1 cellular context compared by ENCODE assay signal in the genomic region with DNA sequence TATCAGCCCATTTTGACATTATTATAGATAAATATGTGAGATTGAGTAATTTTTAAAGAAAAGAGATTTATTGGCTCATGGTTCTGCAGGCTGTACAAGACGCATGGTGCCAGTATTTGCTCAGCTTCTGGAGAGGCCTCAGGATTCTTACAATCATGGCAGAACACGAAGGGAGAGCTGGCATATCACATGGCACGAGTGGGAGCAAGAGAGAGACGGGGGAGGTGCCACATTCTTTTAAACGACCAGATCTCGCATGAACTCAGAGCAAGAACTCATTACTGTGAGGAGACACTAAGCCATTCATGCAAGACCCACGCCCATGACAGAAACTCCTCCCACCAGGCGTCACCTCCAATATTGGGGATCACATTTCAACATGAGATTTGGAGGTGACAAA.
TF ChIP-seq lines count a peak whose summit lies in the region.

No MANE protein-coding gene starts in this region.

TF ChIP-seq in IMR-90, 13 proteins besides CTCF, POLR2A, EP300 and RAD21:
- no peak for TF ChIP-seq MXI1 (IDR thresholded peaks at IDR 0.05; ENCODE audit: borderline replicate concordance, low read depth, low read length)
- no peak for TF ChIP-seq CHD1 (IDR thresholded peaks at IDR 0.05; ENCODE audit: low read depth, low read length)
- TF ChIP-seq FOS (IDR thresholded peaks at IDR 0.05; ENCODE audit: low read depth, low read length): no peak
- no peak for TF ChIP-seq MAFK (IDR thresholded peaks at IDR 0.05; ENCODE audit: low read depth, low read length)
- TF ChIP-seq MAZ (IDR thresholded peaks at IDR 0.05; ENCODE audit: borderline replicate concordance, low read depth, low read length): no peak
- TF ChIP-seq, protein P1, sequence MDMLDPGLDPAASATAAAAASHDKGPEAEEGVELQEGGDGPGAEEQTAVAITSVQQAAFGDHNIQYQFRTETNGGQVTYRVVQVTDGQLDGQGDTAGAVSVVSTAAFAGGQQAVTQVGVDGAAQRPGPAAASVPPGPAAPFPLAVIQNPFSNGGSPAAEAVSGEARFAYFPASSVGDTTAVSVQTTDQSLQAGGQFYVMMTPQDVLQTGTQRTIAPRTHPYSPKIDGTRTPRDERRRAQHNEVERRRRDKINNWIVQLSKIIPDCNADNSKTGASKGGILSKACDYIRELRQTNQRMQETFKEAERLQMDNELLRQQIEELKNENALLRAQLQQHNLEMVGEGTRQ (IDR thresholded peaks at IDR 0.05; ENCODE audit: low read depth, low read length): no peak
- TF ChIP-seq RFX5 (IDR thresholded peaks at IDR 0.05; ENCODE audit: low read depth, low read length): no peak
- TF ChIP-seq RCOR1 (IDR thresholded peaks at IDR 0.05; ENCODE audit: insufficient replicate concordance, low read length): no peak
- no peak for TF ChIP-seq ELK1 (IDR thresholded peaks at IDR 0.05; ENCODE audit: borderline replicate concordance, low read depth, low read length)
- TF ChIP-seq BHLHE40 (IDR thresholded peaks at IDR 0.05; ENCODE audit: low read depth, low read length): no peak
